ENCODE assay signal across 21 cellular contexts in the genomic region with DNA sequence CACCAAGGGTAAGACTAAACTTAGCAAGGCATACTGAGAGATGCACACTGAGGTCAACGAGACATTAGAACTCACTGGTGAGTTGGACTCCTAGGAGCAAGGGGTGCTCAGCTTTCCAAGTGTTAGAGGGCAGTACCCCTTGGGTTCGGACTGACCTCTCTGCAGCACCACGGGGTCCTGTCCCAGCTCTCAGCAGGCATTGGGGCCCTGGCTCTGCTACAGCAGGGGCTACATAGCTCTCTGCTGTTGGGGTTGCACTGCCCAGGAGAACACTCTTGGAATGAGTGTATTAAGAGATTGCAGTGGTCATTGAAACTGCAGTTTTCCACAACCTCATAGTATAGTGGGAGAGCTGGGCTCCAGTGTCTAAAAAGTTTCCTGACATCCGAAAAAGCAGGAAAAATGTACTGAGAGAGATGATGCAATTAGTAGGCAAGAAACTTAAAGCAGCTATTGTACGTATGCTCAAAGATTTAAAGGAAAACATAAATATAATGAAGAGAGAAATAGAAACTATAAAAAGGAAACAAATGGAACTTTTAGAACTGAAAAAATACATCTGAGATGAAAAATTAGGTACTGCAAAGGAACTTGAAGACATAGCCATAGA.
A peak's percentile ranks its signal among the peaks of the same experiment; 100 is the strongest.
DNase-seq lines count a peak whose midpoint lies in the region; ATAC-seq and TF ChIP-seq lines count a peak whose summit lies in the region.
"Had no signal": no experiment of that assay in that cellular context is flagged by ENCODE, and none has a peak within 500 bp of the region (broad histone marks: within the 10 kb centered on the region; RNA-seq: fewer than 3 reads in every experiment).

No MANE protein-coding gene starts in this region.

- H3K4me1 Mint-ChIP-seq in Calu3 (ENCODE audit: low read depth, unreplicated experiment) (peaks cover 72% of the 10 kb centered on the region), memory B cell (peaks cover 27% of the 10 kb centered on the region)
- H3K4me1 Mint-ChIP-seq in stimulated activated memory B cell treated with anti-CD40 and anti-IgM and Interleukin-4, amounts not matched to agents 10 μg/mL and 1 μg/mL and 100 μg/mL, for 72 hours, result peaks cover 33% of the 10 kb centered on the region

- ATAC-seq in memory B cell (ENCODE audit: low read depth) (no peak), GM18858 (IDR thresholded peaks at IDR 0.05; ENCODE audit: unreplicated experiment) (no peak), GM18868 (IDR thresholded peaks at IDR 0.05; ENCODE audit: unreplicated experiment) (no peak)
- ATAC-seq in stimulated activated memory B cell treated with anti-CD40 and anti-IgM and Interleukin-4, amounts not matched to agents 10 μg/mL and 1 μg/mL and 100 μg/mL, for 72 hours, result no peak
- ATAC-seq: A549, Right ventricle myocardium inferior had no signal

- no peak overlapping the region for H3K4me3 Mint-ChIP-seq in Calu3 (ENCODE audit: low read depth, unreplicated experiment)
- H3K4me3 Mint-ChIP-seq in memory B cell, result no peak overlapping the region
- H3K4me3 Mint-ChIP-seq in stimulated activated memory B cell treated with anti-CD40 and anti-IgM and Interleukin-4, amounts not matched to agents 10 μg/mL and 1 μg/mL and 100 μg/mL, for 72 hours, result no peak overlapping the region

- BruUV-seq in Calu3 (replicated peaks; lab: Mats Ljungman, UMichigan), result no TSS peak

- H3K27me3 Mint-ChIP-seq in Calu3 (ENCODE audit: unreplicated experiment), result no peaks in the 10 kb centered on the region
- no peaks in the 10 kb centered on the region for H3K27me3 Mint-ChIP-seq in memory B cell
- H3K27me3 Mint-ChIP-seq in stimulated activated memory B cell treated with anti-CD40 and anti-IgM and Interleukin-4, amounts not matched to agents 10 μg/mL and 1 μg/mL and 100 μg/mL, for 72 hours, result no peaks in the 10 kb centered on the region
- H3K27me3 Mint-ChIP-seq: CD4-positive, CD25-positive, alpha-beta regulatory T cell had no signal

- CTCF ChIA-PET in Calu3 (lab: Charles Lee), result no interaction called here

- H3K36me3 Mint-ChIP-seq in Calu3 (ENCODE audit: insufficient read depth, unreplicated experiment) (peaks cover 28% of the 10 kb centered on the region), memory B cell (peaks cover 29% of the 10 kb centered on the region)
- H3K36me3 Mint-ChIP-seq in stimulated activated memory B cell treated with anti-CD40 and anti-IgM and Interleukin-4, amounts not matched to agents 10 μg/mL and 1 μg/mL and 100 μg/mL, for 72 hours, result peaks cover 30% of the 10 kb centered on the region
- H3K36me3 Mint-ChIP-seq: CD4-positive, CD25-positive, alpha-beta regulatory T cell had no signal

- H3K9me3 Mint-ChIP-seq in Calu3 (ENCODE audit: low read depth, unreplicated experiment) (peaks cover 5% of the 10 kb centered on the region), memory B cell (no peaks in the 10 kb centered on the region)
- H3K9me3 Mint-ChIP-seq in stimulated activated memory B cell treated with anti-CD40 and anti-IgM and Interleukin-4, amounts not matched to agents 10 μg/mL and 1 μg/mL and 100 μg/mL, for 72 hours, result no peaks in the 10 kb centered on the region
- H3K9me3 Mint-ChIP-seq: CD4-positive, CD25-positive, alpha-beta regulatory T cell had no signal

- H3K27ac Mint-ChIP-seq in Calu3 (ENCODE audit: unreplicated experiment), result peak overlapping the region; percentile 21
- H3K27ac Mint-ChIP-seq in memory B cell, result peak overlapping the region; percentile 16
- peak overlapping the region; percentile 31 for H3K27ac Mint-ChIP-seq in stimulated activated memory B cell treated with anti-CD40 and anti-IgM and Interleukin-4, amounts not matched to agents 10 μg/mL and 1 μg/mL and 100 μg/mL, for 72 hours
- H3K27ac Mint-ChIP-seq: CD4-positive, CD25-positive, alpha-beta regulatory T cell had no signal

- intact Hi-C loops in Calu3 (cut with micrococcal nuclease; ENCODE audit: unreplicated experiment), result no loop called here

- peak overlapping the region; percentile 54 for H3K27ac ChIP-seq in angular gyrus (ENCODE audit: low read depth, low read length)
- H3K27ac ChIP-seq: SJSA1 had no signal

- TF ChIP-seq CTCF in Calu3 (IDR thresholded peaks at IDR 0.05; ENCODE audit: unreplicated experiment), result no peak

- DNase-seq in Calu3, result no peak
- no peak for DNase-seq in memory B cell (ENCODE audit: low spot score in 2 of 2)
- no peak for DNase-seq in activated CD8-positive, alpha-beta memory T cell treated with anti-CD3 and anti-CD28 coated beads, Interleukin-2, amount 50 U/mL, for 4 hours
- DNase-seq: CD4-positive, CD25-positive, alpha-beta regulatory T cell; DMS 273 treated with DMSO at 0.1 percent for 48 hours; DMS79 treated with DMSO at 0.1 percent for 48 hours; GOT3; Kasumi-1; NCI-H1694; NCI-H2081 treated with DMSO at 0.1 percent for 48 hours; NCI-H2171 treated with DMSO at 0.1 percent for 48 hours; NCI-H446; NCI-H526; OCI-M1 had no signal
